In genomic region chr11:7595951-7596350, GRCh38 we compare ENCODE assay signal across 24 cellular contexts.
DNase-seq lines count a peak whose midpoint lies in the region; ATAC-seq and TF ChIP-seq lines count a peak whose summit lies in the region.
"Had no signal": no experiment of that assay in that cellular context is flagged by ENCODE, and none has a peak within 500 bp of the region (broad histone marks: within the 10 kb centered on the region; RNA-seq: fewer than 3 reads in every experiment).

No MANE protein-coding gene starts in this region.

- no peaks in the 10 kb centered on the region for H3K27me3 ChIP-seq in trophoblast cell (ENCODE audit: insufficient read depth, low read length)
- H3K27me3 ChIP-seq: BLaER1, SJCRH30 had no signal

- H3K27me3 Mint-ChIP-seq in type B pancreatic cell, result no peaks in the 10 kb centered on the region
- H3K27me3 Mint-ChIP-seq in naive thymus-derived CD8-positive, alpha-beta T cell, result no peaks in the 10 kb centered on the region
- H3K27me3 Mint-ChIP-seq: activated B cell treated with CpG ODN at 0.5 μM for 24 hours; activated CD4-positive, alpha-beta T cell treated with anti-CD3 and anti-CD28 coated beads, Interleukin-2, amount 10 ng/mL, durations not matched to agents 7 days and 5 days; activated T-cell treated with anti-CD3 and anti-CD28 coated beads, Interleukin-2, amount 50 U/mL, for 24 hours had no signal

- no peak overlapping the region for H4K8ac ChIP-seq in trophoblast cell (ENCODE audit: low read depth, low read length)

- H3K79me2 ChIP-seq in trophoblast cell (ENCODE audit: control insufficient read depth, insufficient read depth, low read length, poor library complexity), result no peaks in the 10 kb centered on the region

- no peak overlapping the region for H4K91ac ChIP-seq in trophoblast cell (ENCODE audit: low read depth, low read length)

- no peak overlapping the region for H4K12ac ChIP-seq in trophoblast cell (ENCODE audit: low read depth, low read length)

- no peak overlapping the region for H3K14ac ChIP-seq in trophoblast cell (ENCODE audit: low read length)

- H3K36me3 ChIP-seq in SK-N-MC (ENCODE audit: insufficient read depth, low read length) (no peaks in the 10 kb centered on the region), trophoblast cell (ENCODE audit: control insufficient read depth in 1 of 2, insufficient read depth in 2 of 2, low read length in 2 of 2) (no peaks in the 10 kb centered on the region)
- H3K36me3 ChIP-seq: SJCRH30 had no signal

- DNase-seq in SK-N-MC (ENCODE audit: low read depth, low spot score) (no peak), foreskin melanocyte (peak; percentile 60), trophoblast cell (peak in 1 of 2 donors; percentile 23), type B pancreatic cell (ENCODE audit: extremely low spot score, unreplicated experiment) (no peak), erythroblast (lab: John Stamatoyannopoulos, UW) (no peak), NCI-H510A (lab: John Stamatoyannopoulos, UW) (no peak)
- no peak for DNase-seq in naive thymus-derived CD8-positive, alpha-beta T cell
- DNase-seq: activated B cell treated with CpG ODN at 0.5 μM for 24 hours; activated CD4-positive, alpha-beta T cell treated with anti-CD3 and anti-CD28 coated beads, Interleukin-2, amount 10 ng/mL, durations not matched to agents 7 days and 5 days; activated gamma-delta T cell; activated T-cell treated with anti-CD3 and anti-CD28 coated beads, Interleukin-2, amount 50 U/mL, for 24 hours; caudate nucleus; NCI-H1417 treated with DMSO at 0.1 percent for 48 hours; NCI-H2081 treated with DMSO at 0.1 percent for 48 hours; NCI-H748 treated with DMSO at 0.1 percent for 48 hours; nephron progenitor cell; right cardiac atrium; SJCRH30; stimulated activated naive CD4-positive, alpha-beta T cell; T1000 had no signal

- H2BK12ac ChIP-seq in trophoblast cell (ENCODE audit: low read length), result no peak overlapping the region

- H3K23ac ChIP-seq in trophoblast cell (ENCODE audit: low read length), result no peak overlapping the region

- H3K79me1 ChIP-seq in trophoblast cell (ENCODE audit: low read length), result peaks cover 8% of the 10 kb centered on the region

- no peak overlapping the region for H3K4ac ChIP-seq in trophoblast cell (ENCODE audit: low read depth, low read length)

- peaks cover 4% of the 10 kb centered on the region for H3K9me3 Mint-ChIP-seq in type B pancreatic cell
- no peaks in the 10 kb centered on the region for H3K9me3 Mint-ChIP-seq in naive thymus-derived CD8-positive, alpha-beta T cell
- H3K9me3 Mint-ChIP-seq: activated B cell treated with CpG ODN at 0.5 μM for 24 hours; activated CD4-positive, alpha-beta T cell treated with anti-CD3 and anti-CD28 coated beads, Interleukin-2, amount 10 ng/mL, durations not matched to agents 7 days and 5 days; activated T-cell treated with anti-CD3 and anti-CD28 coated beads, Interleukin-2, amount 50 U/mL, for 24 hours; nephron progenitor cell had no signal

- POLR2A ChIA-PET in naive thymus-derived CD8-positive, alpha-beta T cell (lab: Charles Lee), result interaction anchor here (0.7 kb wide), 1 partner anchor 18 kb away, joined by 3 read pairs; no protein-coding TSS in a partner anchor

- peak overlapping the region; percentile 62 for H3K4me3 Mint-ChIP-seq in type B pancreatic cell
- H3K4me3 Mint-ChIP-seq in naive thymus-derived CD8-positive, alpha-beta T cell, result no peak overlapping the region
- H3K4me3 Mint-ChIP-seq: activated B cell treated with CpG ODN at 0.5 μM for 24 hours; activated CD4-positive, alpha-beta T cell treated with anti-CD3 and anti-CD28 coated beads, Interleukin-2, amount 10 ng/mL, durations not matched to agents 7 days and 5 days; activated T-cell treated with anti-CD3 and anti-CD28 coated beads, Interleukin-2, amount 50 U/mL, for 24 hours; nephron progenitor cell had no signal

- no peak for ATAC-seq in naive thymus-derived CD8-positive, alpha-beta T cell

- no CpG with 5 or more reads among the region's 2 CpGs for WGBS in trophoblast cell (ENCODE audit: extremely low coverage, insufficient coverage, insufficient read length)

- H2BK5ac ChIP-seq in trophoblast cell (ENCODE audit: low read depth, low read length, poor library complexity), result no peak overlapping the region

- H3K4me3 ChIP-seq in SK-N-MC, result peak overlapping the region; percentile 50
- H3K4me3 ChIP-seq in trophoblast cell (ENCODE audit: low read depth, low read length), result no peak overlapping the region
- H3K4me3 ChIP-seq: BLaER1, coronary artery, SJCRH30, smooth muscle cell had no signal

- H3K4me1 Mint-ChIP-seq in type B pancreatic cell (ENCODE audit: unreplicated experiment), result peaks cover 54% of the 10 kb centered on the region
- H3K4me1 Mint-ChIP-seq in naive thymus-derived CD8-positive, alpha-beta T cell, result peaks cover 7 to 23% (median 19%) of the 10 kb centered on the region in 4 donors

- H2AK5ac ChIP-seq in trophoblast cell (ENCODE audit: low read length), result no peak overlapping the region

- TF ChIP-seq CTCF in type B pancreatic cell (conservative IDR thresholded peaks at IDR 0.05), result no peak

- H2BK120ac ChIP-seq in trophoblast cell (ENCODE audit: insufficient read depth, low read length, poor library complexity), result no peak overlapping the region

- peaks cover 10% of the 10 kb centered on the region for H3K36me3 Mint-ChIP-seq in type B pancreatic cell
- H3K36me3 Mint-ChIP-seq in naive thymus-derived CD8-positive, alpha-beta T cell, result peaks cover 0 to 32% (median 13%) of the 10 kb centered on the region in 3 donors

- H3K27ac ChIP-seq in SK-N-MC (peak overlapping the region; percentile 62), trophoblast cell (ENCODE audit: low read depth, low read length) (peak overlapping the region; percentile 16)
- H3K27ac ChIP-seq: BLaER1, HL-60, SJCRH30 had no signal

- H3K4me2 ChIP-seq in trophoblast cell (ENCODE audit: low read length), result no peak overlapping the region
- H3K4me2 ChIP-seq: BLaER1, smooth muscle cell had no signal

- no peak for TF ChIP-seq POLR2A in erythroblast (IDR thresholded peaks at IDR 0.05; ENCODE audit: low read length)

- H3K18ac ChIP-seq in trophoblast cell (ENCODE audit: low read length), result no peak overlapping the region

- H3K9me3 ChIP-seq in SK-N-MC (ENCODE audit: low read depth, low read length), result no peaks in the 10 kb centered on the region
- H3K9me3 ChIP-seq in trophoblast cell (ENCODE audit: insufficient read depth, low read depth, low read length), result no peaks in the 10 kb centered on the region
- H3K9me3 ChIP-seq: BLaER1, SJCRH30 had no signal

- H3K9ac ChIP-seq in SK-N-MC (ENCODE audit: insufficient read length), result no peak overlapping the region
- no peak overlapping the region for H3K9ac ChIP-seq in trophoblast cell (ENCODE audit: low read length)
- H3K9ac ChIP-seq: BLaER1 had no signal

- H3K4me1 ChIP-seq in trophoblast cell (ENCODE audit: control insufficient read depth in 1 of 2, insufficient read depth in 2 of 2, low read length in 2 of 2), result peaks cover 17 to 24% of the 10 kb centered on the region in 2 experiments
- H3K4me1 ChIP-seq: BLaER1, SJCRH30 had no signal

- H2AFZ ChIP-seq in trophoblast cell (ENCODE audit: insufficient read depth, low read length, poor library complexity), result no peak overlapping the region

- H3K27ac Mint-ChIP-seq in type B pancreatic cell, result peak overlapping the region; percentile 73
- H3K27ac Mint-ChIP-seq in naive thymus-derived CD8-positive, alpha-beta T cell, result peak overlapping the region in 1 of 10 donors; percentile 37
- H3K27ac Mint-ChIP-seq: activated B cell treated with CpG ODN at 0.5 μM for 24 hours; activated CD4-positive, alpha-beta T cell treated with anti-CD3 and anti-CD28 coated beads, Interleukin-2, amount 10 ng/mL, durations not matched to agents 7 days and 5 days; activated T-cell treated with anti-CD3 and anti-CD28 coated beads, Interleukin-2, amount 50 U/mL, for 24 hours had no signal
